Comparison of ENCODE assay signal across 10 cellular contexts in the genomic region with DNA sequence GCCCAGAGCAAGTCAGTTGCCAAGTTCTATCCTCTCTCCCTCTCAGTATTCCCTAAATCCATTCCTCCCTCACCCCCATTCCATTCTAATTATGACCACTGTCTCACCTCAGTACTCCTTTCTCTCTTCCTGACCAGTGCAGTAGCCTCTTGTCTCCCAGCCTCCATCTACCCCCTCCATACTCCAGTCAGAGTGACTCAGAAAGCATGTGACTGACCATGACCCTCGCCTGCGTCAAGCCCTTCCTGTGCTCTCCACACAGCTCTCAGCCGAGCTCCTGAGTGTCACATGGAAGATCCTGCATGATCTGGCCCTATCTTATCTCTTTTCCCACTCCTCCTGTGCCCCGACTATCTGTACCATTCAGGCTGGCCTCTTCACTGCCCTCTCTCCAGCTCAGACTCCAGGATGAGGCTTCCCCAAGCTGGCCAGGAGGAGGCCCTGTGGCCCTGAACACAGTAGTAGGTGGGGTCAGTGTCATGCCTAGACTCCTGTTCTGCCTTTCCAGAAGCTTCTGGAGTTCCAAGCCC. TPM values are rescaled to one million over a fixed set of nuclear protein-coding genes. Genes with fewer than 3 reads are reported as not detected.
DNase-seq lines count a peak whose midpoint lies in the region; ATAC-seq and TF ChIP-seq lines count a peak whose summit lies in the region.
"Had no signal": no experiment of that assay in that cellular context is flagged by ENCODE, and none has a peak within 500 bp of the region (broad histone marks: within the 10 kb centered on the region; RNA-seq: fewer than 3 reads in every experiment).

No MANE protein-coding gene starts in this region.

- intact Hi-C loops in psoas muscle (cut with DNase I): no loop called here

- ATAC-seq in RWPE2 (ENCODE audit: low read depth) (peak; percentile 73), psoas muscle (peak in 3 of 4 donors; percentile 23 to 34 (median 32)), HG02884 (IDR thresholded peaks at IDR 0.05; ENCODE audit: unreplicated experiment) (no peak), HG03139 (IDR thresholded peaks at IDR 0.05; ENCODE audit: unreplicated experiment) (no peak)

- peak overlapping the region; percentile 32 for H3K9ac ChIP-seq in fibroblast of lung (ENCODE audit: insufficient read depth, low read length)

- H3K27ac ChIP-seq in RWPE2 (ENCODE audit: poor library complexity, severe bottlenecking): no peak overlapping the region
- H3K27ac ChIP-seq in fibroblast of lung (ENCODE audit: insufficient read depth, low read length): peak overlapping the region; percentile 70
- no peak overlapping the region for H3K27ac ChIP-seq in psoas muscle
- H3K27ac ChIP-seq in Peyer's patch: peak overlapping the region in 1 of 4 donors; percentile 3

- H3K9me3 ChIP-seq in RWPE2 (ENCODE audit: severe bottlenecking) (no peaks in the 10 kb centered on the region), fibroblast of lung (ENCODE audit: control insufficient read depth, insufficient read depth, low read depth, low read length) (no peaks in the 10 kb centered on the region), psoas muscle (no peaks in the 10 kb centered on the region), Peyer's patch (no peaks in the 10 kb centered on the region)

- TF ChIP-seq CTCF in RWPE2 (IDR thresholded peaks at IDR 0.05; ENCODE audit: poor library complexity, severe bottlenecking) (no peak), fibroblast of lung (conservative IDR thresholded peaks at IDR 0.05 in 1 of 2, IDR thresholded peaks at IDR 0.05 in 1 of 2; ENCODE audit: low read depth in 1 of 2, low read length in 2 of 2) (no peak), psoas muscle (IDR thresholded peaks at IDR 0.05) (no peak), Peyer's patch (IDR thresholded peaks at IDR 0.05) (no peak)

- H3K4me1 ChIP-seq in RWPE2 (ENCODE audit: insufficient read depth, poor library complexity, severe bottlenecking) (peaks cover 5% of the 10 kb centered on the region), fibroblast of lung (ENCODE audit: control insufficient read depth, extremely low read depth, insufficient read depth, low read length) (peaks cover 9% of the 10 kb centered on the region), psoas muscle (peaks cover 13% of the 10 kb centered on the region), Peyer's patch (no peaks in the 10 kb centered on the region)

- no peaks in the 10 kb centered on the region for H3K27me3 ChIP-seq in RWPE2 (ENCODE audit: insufficient read depth, poor library complexity, severe bottlenecking)
- no peaks in the 10 kb centered on the region for H3K27me3 ChIP-seq in fibroblast of lung (ENCODE audit: control insufficient read depth, insufficient read depth, low read length)
- no peaks in the 10 kb centered on the region for H3K27me3 ChIP-seq in psoas muscle (ENCODE audit: insufficient read depth in 3 of 3, low read length in 2 of 3)
- H3K27me3 ChIP-seq in Peyer's patch: no peaks in the 10 kb centered on the region

- TF ChIP-seq POLR2A in Peyer's patch (IDR thresholded peaks at IDR 0.05): no peak

- H4K20me1 ChIP-seq in fibroblast of lung (ENCODE audit: control insufficient read depth, extremely low read depth, insufficient read depth, low read length): no peaks in the 10 kb centered on the region

- peak overlapping the region; percentile 65 for H2AFZ ChIP-seq in fibroblast of lung (ENCODE audit: low read length)

- peak; percentile 88 for DNase-seq in EH (ENCODE audit: low read depth)
- no peak for DNase-seq in RWPE2 (ENCODE audit: low spot score)
- DNase-seq in fibroblast of lung (ENCODE audit: low read depth in 2 of 2): peak; percentile 86 to 89
- no peak for DNase-seq in psoas muscle
- no peak for DNase-seq in SKM-1 (lab: John Stamatoyannopoulos, UW; ENCODE audit: unreplicated experiment)
- no peak for DNase-seq in Peyer's patch
- DNase-seq: NCI-H2107 had no signal

- H3K4me3 ChIP-seq in RWPE2 (ENCODE audit: severe bottlenecking): no peak overlapping the region
- no peak overlapping the region for H3K4me3 ChIP-seq in fibroblast of lung (replicated peaks in 1 of 4; ENCODE audit: control extremely low read depth in 1 of 4, insufficient read depth in 1 of 4, low read depth in 3 of 4, low read length in 4 of 4)
- H3K4me3 ChIP-seq in psoas muscle: no peak overlapping the region
- no peak overlapping the region for H3K4me3 ChIP-seq in Peyer's patch
- H3K4me3 ChIP-seq: skin epidermis had no signal

- 67 to 72% (median 67%) methylated on average over 4 of the region's 4 CpGs for WGBS in psoas muscle, 3 donors

- no peak overlapping the region for H3K4me2 ChIP-seq in fibroblast of lung (ENCODE audit: extremely low read depth, insufficient read depth, low read length)

- no peaks in the 10 kb centered on the region for H3K79me2 ChIP-seq in fibroblast of lung (ENCODE audit: control insufficient read depth, insufficient read depth, low read length)

- no peaks in the 10 kb centered on the region for H3K36me3 ChIP-seq in RWPE2 (ENCODE audit: low read depth)
- H3K36me3 ChIP-seq in fibroblast of lung (ENCODE audit: control insufficient read depth, insufficient read depth, low read length): no peaks in the 10 kb centered on the region
- H3K36me3 ChIP-seq in psoas muscle (ENCODE audit: insufficient read depth in 1 of 2, low read depth in 1 of 2): no peaks in the 10 kb centered on the region
- no peaks in the 10 kb centered on the region for H3K36me3 ChIP-seq in Peyer's patch

RNA-seq across cellular contexts. Expression of a gene that starts 42.6 kb away (rescaled TPM):
- total RNA-seq in fibroblast of lung: 6.2 and 6.6 TPM in 2 replicates
- polyA plus RNA-seq in fibroblast of lung: 4.6 and 5.0 TPM in 2 replicates
- polyA plus RNA-seq in fibroblast of lung (2012): 3.0 and 3.3 TPM in 2 replicates
- polyA minus RNA-seq in fibroblast of lung (ENCODE audit: low replicate concordance): 7.5 and 8.2 TPM in 2 replicates
- total RNA-seq in psoas muscle: 10 to 100 TPM; 14.0 to 26.7 (median 18.0) TPM
- 1 to 10 TPM; 1.8 to 9.3 (median 4.3) TPM for polyA plus RNA-seq in psoas muscle
- total RNA-seq in Peyer's patch: 10 to 100 TPM in 2 of 4 donors, 1 to 10 TPM in 2; 6.0 to 14.0 (median 10.1) TPM

Comparison
In these comparisons a context has a peak if more than half of its experiments do, and no peak if none do; other contexts are left out.
1. DNase-seq: peak in EH (single experiment) and fibroblast of lung (2 of 2); none in RWPE2 (single experiment), psoas muscle (0 of 2), SKM-1 (single experiment) and Peyer's patch (0 of 3).
2. ATAC-seq: peak in RWPE2 (single experiment) and psoas muscle (3 of 4); none in HG02884 (single experiment) and HG03139 (single experiment).